ENCODE assay signal across 13 cellular contexts in genomic region chr14:100424504-100425453, GRCh38. TPM values are rescaled to one million over a fixed set of nuclear protein-coding genes. Genes with fewer than 3 reads are reported as not detected.
A peak's percentile ranks its signal among the peaks of the same experiment; 100 is the strongest.
DNase-seq lines count a peak whose midpoint lies in the region; ATAC-seq and TF ChIP-seq lines count a peak whose summit lies in the region.
"Had no signal": no experiment of that assay in that cellular context is flagged by ENCODE, and none has a peak within 500 bp of the region (broad histone marks: within the 10 kb centered on the region; RNA-seq: fewer than 3 reads in every experiment).

No MANE protein-coding gene starts in this region.

- H3K9me2 ChIP-seq in PC-3 (replicated peaks; ENCODE audit: low read length) = no peaks in the 10 kb centered on the region

- CTCF ChIA-PET in PC-3 (lab: Charles Lee) = interaction anchor here (1.2 to 1.3 kb wide), 2 partner anchors 15 to 39 kb away, joined by 3 to 6 read pairs; no protein-coding TSS in a partner anchor

- BruUV-seq in PC-3 (replicated peaks; lab: Mats Ljungman, UMichigan) = no TSS peak

- TF ChIP-seq CTCF in PC-3 (conservative IDR thresholded peaks at IDR 0.05; ENCODE audit: low read depth, low read length) (no peak), GM13976 (IDR thresholded peaks at IDR 0.05; ENCODE audit: borderline replicate concordance, control extremely low read depth, extremely low read depth, insufficient read depth, missing control alignments) (no peak)

- peak overlapping the region; percentile 12; the same call in 1 of the 2 replicates for H2AFZ ChIP-seq in PC-3 (ENCODE audit: low read length)

- POLR2A ChIA-PET in PC-3 (lab: Charles Lee; ENCODE audit: unreplicated experiment) = no interaction called here

- no peaks in the 10 kb centered on the region for H3K27me3 ChIP-seq in CD4-positive, CD25-positive, alpha-beta regulatory T cell (ENCODE audit: control insufficient read depth, insufficient read depth, low read length)
- H3K27me3 ChIP-seq in PC-3 (ENCODE audit: low read length) = no peaks in the 10 kb centered on the region
- H3K27me3 ChIP-seq: cardiac muscle cell had no signal

- H3K9ac ChIP-seq in PC-3 (ENCODE audit: low read length) = no peak overlapping the region

- peak overlapping the region in 2 of 3 donors; percentile 38 to 89 for H3K27ac Mint-ChIP-seq in CD4-positive, CD25-positive, alpha-beta regulatory T cell

- no peaks in the 10 kb centered on the region for H3K27me3 Mint-ChIP-seq in CD4-positive, CD25-positive, alpha-beta regulatory T cell
- H3K27me3 Mint-ChIP-seq: CD8-positive, alpha-beta memory T cell had no signal

- H3K4me1 ChIP-seq in CD4-positive, CD25-positive, alpha-beta regulatory T cell (ENCODE audit: control insufficient read depth, insufficient read depth, low read length, poor library complexity, severe bottlenecking) = no peaks in the 10 kb centered on the region
- H3K4me1 ChIP-seq in PC-3 (ENCODE audit: insufficient read depth, low read length) = peaks cover 31% of the 10 kb centered on the region

- in situ Hi-C loops in GM13976 (cut with MboI; ENCODE audit: low sequenced_read_pairs, unreplicated experiment) = no loop called here

- no peak overlapping the region for H3K27ac ChIP-seq in CD4-positive, CD25-positive, alpha-beta regulatory T cell (ENCODE audit: insufficient read depth, low read length, poor library complexity, severe bottlenecking)
- H3K27ac ChIP-seq in PC-3 (ENCODE audit: low read length) = peak overlapping the region; percentile 34
- H3K27ac ChIP-seq: cardiac muscle cell had no signal

- H3K9me3 ChIP-seq in CD4-positive, CD25-positive, alpha-beta regulatory T cell (ENCODE audit: control insufficient read depth in 2 of 2, low read length in 2 of 2) = no peaks in the 10 kb centered on the region
- no peaks in the 10 kb centered on the region for H3K9me3 ChIP-seq in PC-3 (ENCODE audit: low read length)

- no peaks in the 10 kb centered on the region for H4K20me1 ChIP-seq in PC-3 (ENCODE audit: low read length)

- H3K36me3 Mint-ChIP-seq in CD4-positive, CD25-positive, alpha-beta regulatory T cell = peaks cover 10% of the 10 kb centered on the region

- H3K36me3 ChIP-seq in CD4-positive, CD25-positive, alpha-beta regulatory T cell (ENCODE audit: control insufficient read depth, insufficient read depth, low read length) = no peaks in the 10 kb centered on the region
- H3K36me3 ChIP-seq in PC-3 (ENCODE audit: low read depth, low read length) = no peaks in the 10 kb centered on the region
- H3K36me3 ChIP-seq: cardiac muscle cell had no signal

- no peaks in the 10 kb centered on the region for H3K9me3 Mint-ChIP-seq in CD4-positive, CD25-positive, alpha-beta regulatory T cell
- H3K9me3 Mint-ChIP-seq: CD8-positive, alpha-beta memory T cell had no signal

- peaks cover 0 to 24% (median 13%) of the 10 kb centered on the region in 4 donors for H3K4me1 Mint-ChIP-seq in CD4-positive, CD25-positive, alpha-beta regulatory T cell

- H3K4me2 ChIP-seq in PC-3 (ENCODE audit: low read length) = 0 out of 2 replicates have a peak overlapping the region, but pooled peaks have one; percentile 5

- DNase-seq in A172 (ENCODE audit: low spot score) = peak; percentile 38
- DNase-seq in CD4-positive, CD25-positive, alpha-beta regulatory T cell = peak in 1 of 3 donors; percentile 28
- peak; percentile 63 for DNase-seq in PC-3
- DNase-seq in GM13976 (ENCODE audit: low spot score) = no peak
- DNase-seq in NCI-H128 (lab: John Stamatoyannopoulos, UW; ENCODE audit: unreplicated experiment) = no peak
- no peak for DNase-seq in NCI-H2171 (lab: John Stamatoyannopoulos, UW)
- DNase-seq: CD8-positive, alpha-beta memory T cell; hypothalamus; stimulated activated CD4-positive, alpha-beta T cell treated with anti-CD3 and anti-CD28 coated beads, Interleukin-4, amount 100 ng/mL, for 4 hours had no signal

- H3K79me2 ChIP-seq in PC-3 (ENCODE audit: low read length) = no peaks in the 10 kb centered on the region

- intact Hi-C loops in PC-3 (cut with micrococcal nuclease) = no loop called here

- H3K4me3 Mint-ChIP-seq in CD4-positive, CD25-positive, alpha-beta regulatory T cell = no peak overlapping the region
- H3K4me3 Mint-ChIP-seq: CD8-positive, alpha-beta memory T cell had no signal

- H3F3A ChIP-seq in PC-3 (ENCODE audit: low read length, unreplicated experiment) = no peaks in the 10 kb centered on the region

- no peak for ATAC-seq in CD4-positive, CD25-positive, alpha-beta regulatory T cell (ENCODE audit: low read depth in 2 of 2)
- peak; percentile 61 for ATAC-seq in PC-3
- ATAC-seq in esophagus mucosa = peak; percentile 67
- ATAC-seq in GM19035 (IDR thresholded peaks at IDR 0.05; ENCODE audit: unreplicated experiment) = no peak
- ATAC-seq: HepG2 had no signal

- H3K4me3 ChIP-seq in CD4-positive, CD25-positive, alpha-beta regulatory T cell (ENCODE audit: low read depth, low read length) = no peak overlapping the region
- no peak overlapping the region for H3K4me3 ChIP-seq in PC-3 (ENCODE audit: low read length)
- H3K4me3 ChIP-seq: cardiac muscle cell had no signal

RNA-seq across cellular contexts. Expression of gene WDR25, which starts 48.5 kb away (rescaled TPM):
- 11.2 and 12.9 TPM in 2 replicates for total RNA-seq in A172 (2014; rRNA removed; shearing (Covaris generic))
- total RNA-seq in CD4-positive, CD25-positive, alpha-beta regulatory T cell = 5.2 TPM
- 10 to 100 TPM in 2 of 4 donors, 1 to 10 TPM in 2; 7.9 to 15.0 (median 10.2) TPM for polyA plus RNA-seq in CD4-positive, CD25-positive, alpha-beta regulatory T cell
- total RNA-seq in PC-3 (2014; rRNA removed) (8.3 and 13.0 TPM in 2 replicates), esophagus mucosa (5.3 TPM)

Comparison
In these comparisons a context has a peak if more than half of its experiments do, and no peak if none do; other contexts are left out.
1. DNase-seq: peak in A172 (single experiment) and PC-3 (single experiment); none in GM13976 (single experiment), NCI-H128 (single experiment) and NCI-H2171 (single experiment).
2. ATAC-seq: peak in PC-3 (single experiment) and esophagus mucosa (single experiment); none in CD4-positive, CD25-positive, alpha-beta regulatory T cell (0 of 2) and GM19035 (single experiment).